In genomic region chr14:61480704-61481285, GRCh38 we compare ENCODE assay signal across 12 cellular contexts.
DNase-seq lines count a peak whose midpoint lies in the region; ATAC-seq and TF ChIP-seq lines count a peak whose summit lies in the region.
"Had no signal": no experiment of that assay in that cellular context is flagged by ENCODE, and none has a peak within 500 bp of the region (broad histone marks: within the 10 kb centered on the region; RNA-seq: fewer than 3 reads in every experiment).

No MANE protein-coding gene starts in this region.

- no peaks in the 10 kb centered on the region for H3K36me3 ChIP-seq in neutrophil

- DNase-seq in CD14-positive monocyte (ENCODE audit: low spot score) (no peak), sciatic nerve (ENCODE audit: low spot score) (no peak)
- DNase-seq in activated naive CD8-positive, alpha-beta T cell treated with anti-CD3 and anti-CD28 coated beads for 36 hours, result no peak
- DNase-seq: effector CD4-positive, alpha-beta T cell; foreskin melanocyte; HFFc6; stimulated activated CD4-positive, alpha-beta T cell treated with anti-CD3 and anti-CD28 coated beads, Interleukin-4, amount 100 ng/mL, for 1 hour; T1000 had no signal

- no peaks in the 10 kb centered on the region for H3K9me3 ChIP-seq in neutrophil

- ATAC-seq in sciatic nerve (no peak), GM21381 (IDR thresholded peaks at IDR 0.05; ENCODE audit: unreplicated experiment) (no peak), GM21737 (IDR thresholded peaks at IDR 0.05; ENCODE audit: unreplicated experiment) (no peak)

- H3K9me3 Mint-ChIP-seq in CD14-positive monocyte (peaks cover 0 to 2% (median 0%) of the 10 kb centered on the region in 7 donors), IgD-negative memory B cell (no peaks in the 10 kb centered on the region)
- H3K9me3 Mint-ChIP-seq in activated naive CD8-positive, alpha-beta T cell treated with anti-CD3 and anti-CD28 coated beads for 36 hours, result no peaks in the 10 kb centered on the region
- H3K9me3 Mint-ChIP-seq: HFFc6 had no signal

- no peak for TF ChIP-seq CTCF in CD14-positive monocyte (IDR thresholded peaks at IDR 0.05)
- TF ChIP-seq CTCF in neutrophil (IDR thresholded peaks at IDR 0.05), result no peak

- H3K27ac ChIP-seq in neutrophil, result peak overlapping the region; percentile 100

- H3K27ac Mint-ChIP-seq in CD14-positive monocyte, result peak overlapping the region; percentile 3 to 99 (median 98)
- H3K27ac Mint-ChIP-seq in IgD-negative memory B cell, result peak overlapping the region; percentile 41 to 97 (median 81)
- H3K27ac Mint-ChIP-seq in activated naive CD8-positive, alpha-beta T cell treated with anti-CD3 and anti-CD28 coated beads for 36 hours, result peak overlapping the region; percentile 93
- H3K27ac Mint-ChIP-seq: HFFc6 had no signal

- peaks cover 0 to 3% (median 0%) of the 10 kb centered on the region in 3 donors for H3K27me3 Mint-ChIP-seq in CD14-positive monocyte (ENCODE audit: low read depth in 3 of 3)
- H3K27me3 Mint-ChIP-seq in IgD-negative memory B cell, result no peaks in the 10 kb centered on the region
- no peaks in the 10 kb centered on the region for H3K27me3 Mint-ChIP-seq in activated naive CD8-positive, alpha-beta T cell treated with anti-CD3 and anti-CD28 coated beads for 36 hours

- peak overlapping the region in 1 of 2 donors; percentile 12 for H3K4me3 Mint-ChIP-seq in CD14-positive monocyte
- peak overlapping the region in 1 of 4 donors; percentile 5 for H3K4me3 Mint-ChIP-seq in IgD-negative memory B cell
- H3K4me3 Mint-ChIP-seq in activated naive CD8-positive, alpha-beta T cell treated with anti-CD3 and anti-CD28 coated beads for 36 hours, result peak overlapping the region; percentile 2
- H3K4me3 Mint-ChIP-seq: HFFc6 had no signal

- peaks cover 52 to 74% of the 10 kb centered on the region in 2 experiments for H3K4me1 ChIP-seq in neutrophil (ENCODE audit: control insufficient read depth in 1 of 2, insufficient read depth in 1 of 2, low read depth in 1 of 2, low read length in 1 of 2)

- H3K4me1 Mint-ChIP-seq in CD14-positive monocyte, result peaks cover 53% of the 10 kb centered on the region
- peaks cover 26 to 55% (median 37%) of the 10 kb centered on the region in 3 donors for H3K4me1 Mint-ChIP-seq in IgD-negative memory B cell
- peaks cover 91% of the 10 kb centered on the region for H3K4me1 Mint-ChIP-seq in activated naive CD8-positive, alpha-beta T cell treated with anti-CD3 and anti-CD28 coated beads for 36 hours

- intact Hi-C loops in CD14-positive monocyte (cut with micrococcal nuclease) (no loop called here), sciatic nerve (cut with DNase I) (no loop called here)

- H3K27me3 ChIP-seq in neutrophil, result no peaks in the 10 kb centered on the region

- no peak overlapping the region for H3K4me3 ChIP-seq in neutrophil (ENCODE audit: low read depth in 1 of 2, low read length in 1 of 2)

- peaks cover 26 to 46% of the 10 kb centered on the region in 2 donors for H3K36me3 Mint-ChIP-seq in CD14-positive monocyte
- H3K36me3 Mint-ChIP-seq in IgD-negative memory B cell, result peaks cover 3% of the 10 kb centered on the region
- peaks cover 63% of the 10 kb centered on the region for H3K36me3 Mint-ChIP-seq in activated naive CD8-positive, alpha-beta T cell treated with anti-CD3 and anti-CD28 coated beads for 36 hours
